ENCODE assay signal across 1 cellular context in the genomic region with DNA sequence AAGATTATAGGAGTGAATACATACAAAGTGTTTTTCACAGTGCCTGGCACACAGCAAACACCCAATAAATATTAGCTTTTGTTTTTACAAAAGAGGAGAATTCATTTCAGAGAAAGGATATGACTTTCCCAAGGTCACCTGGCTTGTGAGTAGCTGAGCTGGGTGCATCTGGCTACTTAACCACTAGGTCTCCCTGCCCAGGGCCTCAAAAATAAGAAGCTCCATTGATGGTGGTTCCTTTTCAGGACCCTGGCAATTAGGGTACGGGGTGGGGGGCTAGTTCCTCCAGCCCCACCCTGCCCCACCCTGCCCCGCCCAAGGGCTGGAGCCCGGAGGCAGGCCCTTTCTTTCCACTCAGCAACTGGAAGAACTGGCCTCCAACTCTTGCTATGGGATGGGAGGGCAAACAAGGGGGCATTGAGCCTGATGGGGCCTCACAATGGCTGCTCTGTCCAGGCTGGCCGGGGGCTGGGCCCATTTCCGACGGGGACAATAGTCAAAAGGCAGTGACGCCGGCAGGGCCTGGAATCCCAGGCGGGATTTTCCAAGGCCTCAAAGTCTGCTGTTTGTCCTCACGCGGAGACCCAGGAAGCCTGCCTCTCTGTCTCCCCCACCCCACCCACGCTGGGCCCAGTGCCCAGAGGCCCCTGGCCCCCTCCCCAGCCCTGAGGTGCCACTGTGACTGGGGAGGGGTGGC.
TF ChIP-seq lines count a peak whose summit lies in the region.

No MANE protein-coding gene starts in this region.

TF ChIP-seq in HepG2, 621 proteins besides CTCF, POLR2A, EP300 and RAD21 (continues in another document):
- TF ChIP-seq ZNF292 (CRISPR knock-in tag; IDR thresholded peaks at IDR 0.05; ENCODE audit: borderline replicate concordance, low read depth), result no peak
- TF ChIP-seq, protein P1, sequence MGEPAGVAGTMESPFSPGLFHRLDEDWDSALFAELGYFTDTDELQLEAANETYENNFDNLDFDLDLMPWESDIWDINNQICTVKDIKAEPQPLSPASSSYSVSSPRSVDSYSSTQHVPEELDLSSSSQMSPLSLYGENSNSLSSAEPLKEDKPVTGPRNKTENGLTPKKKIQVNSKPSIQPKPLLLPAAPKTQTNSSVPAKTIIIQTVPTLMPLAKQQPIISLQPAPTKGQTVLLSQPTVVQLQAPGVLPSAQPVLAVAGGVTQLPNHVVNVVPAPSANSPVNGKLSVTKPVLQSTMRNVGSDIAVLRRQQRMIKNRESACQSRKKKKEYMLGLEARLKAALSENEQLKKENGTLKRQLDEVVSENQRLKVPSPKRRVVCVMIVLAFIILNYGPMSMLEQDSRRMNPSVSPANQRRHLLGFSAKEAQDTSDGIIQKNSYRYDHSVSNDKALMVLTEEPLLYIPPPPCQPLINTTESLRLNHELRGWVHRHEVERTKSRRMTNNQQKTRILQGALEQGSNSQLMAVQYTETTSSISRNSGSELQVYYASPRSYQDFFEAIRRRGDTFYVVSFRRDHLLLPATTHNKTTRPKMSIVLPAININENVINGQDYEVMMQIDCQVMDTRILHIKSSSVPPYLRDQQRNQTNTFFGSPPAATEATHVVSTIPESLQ (CRISPR knock-in tag; conservative IDR thresholded peaks at IDR 0.05), result no peak
- TF ChIP-seq, protein P2, sequence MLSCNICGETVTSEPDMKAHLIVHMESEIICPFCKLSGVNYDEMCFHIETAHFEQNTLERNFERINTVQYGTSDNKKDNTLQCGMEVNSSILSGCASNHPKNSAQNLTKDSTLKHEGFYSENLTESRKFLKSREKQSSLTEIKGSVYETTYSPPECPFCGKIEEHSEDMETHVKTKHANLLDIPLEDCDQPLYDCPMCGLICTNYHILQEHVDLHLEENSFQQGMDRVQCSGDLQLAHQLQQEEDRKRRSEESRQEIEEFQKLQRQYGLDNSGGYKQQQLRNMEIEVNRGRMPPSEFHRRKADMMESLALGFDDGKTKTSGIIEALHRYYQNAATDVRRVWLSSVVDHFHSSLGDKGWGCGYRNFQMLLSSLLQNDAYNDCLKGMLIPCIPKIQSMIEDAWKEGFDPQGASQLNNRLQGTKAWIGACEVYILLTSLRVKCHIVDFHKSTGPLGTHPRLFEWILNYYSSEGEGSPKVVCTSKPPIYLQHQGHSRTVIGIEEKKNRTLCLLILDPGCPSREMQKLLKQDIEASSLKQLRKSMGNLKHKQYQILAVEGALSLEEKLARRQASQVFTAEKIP (CRISPR knock-in tag; IDR thresholded peaks at IDR 0.05; ENCODE audit: borderline replicate concordance), result no peak
- TF ChIP-seq PCBP1 (IDR thresholded peaks at IDR 0.05; ENCODE audit: borderline replicate concordance, low read depth, low read length), result 0 out of 2 replicates have a peak, but pooled peaks have one; percentile 48
- TF ChIP-seq HNRNPL (IDR thresholded peaks at IDR 0.05; ENCODE audit: low read depth, low read length), result peak; percentile 68; the same call in 1 of the 2 replicates
- no peak for TF ChIP-seq SMAD1 (CRISPR knock-in tag; IDR thresholded peaks at IDR 0.05; ENCODE audit: borderline replicate concordance, low read depth)
- TF ChIP-seq, protein P3, sequence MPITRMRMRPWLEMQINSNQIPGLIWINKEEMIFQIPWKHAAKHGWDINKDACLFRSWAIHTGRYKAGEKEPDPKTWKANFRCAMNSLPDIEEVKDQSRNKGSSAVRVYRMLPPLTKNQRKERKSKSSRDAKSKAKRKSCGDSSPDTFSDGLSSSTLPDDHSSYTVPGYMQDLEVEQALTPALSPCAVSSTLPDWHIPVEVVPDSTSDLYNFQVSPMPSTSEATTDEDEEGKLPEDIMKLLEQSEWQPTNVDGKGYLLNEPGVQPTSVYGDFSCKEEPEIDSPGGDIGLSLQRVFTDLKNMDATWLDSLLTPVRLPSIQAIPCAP (CRISPR knock-in tag; IDR thresholded peaks at IDR 0.05; ENCODE audit: low read depth), result no peak
- TF ChIP-seq RELA (CRISPR knock-in tag; IDR thresholded peaks at IDR 0.05), result no peak
- TF ChIP-seq ZNF253 (CRISPR knock-in tag; IDR thresholded peaks at IDR 0.05; ENCODE audit: borderline replicate concordance), result no peak
- TF ChIP-seq, protein P4, sequence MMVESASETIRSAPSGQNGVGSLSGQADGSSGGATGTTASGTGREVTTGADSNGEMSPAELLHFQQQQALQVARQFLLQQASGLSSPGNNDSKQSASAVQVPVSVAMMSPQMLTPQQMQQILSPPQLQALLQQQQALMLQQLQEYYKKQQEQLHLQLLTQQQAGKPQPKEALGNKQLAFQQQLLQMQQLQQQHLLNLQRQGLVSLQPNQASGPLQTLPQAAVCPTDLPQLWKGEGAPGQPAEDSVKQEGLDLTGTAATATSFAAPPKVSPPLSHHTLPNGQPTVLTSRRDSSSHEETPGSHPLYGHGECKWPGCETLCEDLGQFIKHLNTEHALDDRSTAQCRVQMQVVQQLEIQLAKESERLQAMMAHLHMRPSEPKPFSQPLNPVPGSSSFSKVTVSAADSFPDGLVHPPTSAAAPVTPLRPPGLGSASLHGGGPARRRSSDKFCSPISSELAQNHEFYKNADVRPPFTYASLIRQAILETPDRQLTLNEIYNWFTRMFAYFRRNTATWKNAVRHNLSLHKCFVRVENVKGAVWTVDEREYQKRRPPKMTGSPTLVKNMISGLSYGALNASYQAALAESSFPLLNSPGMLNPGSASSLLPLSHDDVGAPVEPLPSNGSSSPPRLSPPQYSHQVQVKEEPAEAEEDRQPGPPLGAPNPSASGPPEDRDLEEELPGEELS (CRISPR knock-in tag; IDR thresholded peaks at IDR 0.05), result peak; percentile 55
- TF ChIP-seq XBP1 (CRISPR knock-in tag; IDR thresholded peaks at IDR 0.05), result no peak
- TF ChIP-seq, protein P5, sequence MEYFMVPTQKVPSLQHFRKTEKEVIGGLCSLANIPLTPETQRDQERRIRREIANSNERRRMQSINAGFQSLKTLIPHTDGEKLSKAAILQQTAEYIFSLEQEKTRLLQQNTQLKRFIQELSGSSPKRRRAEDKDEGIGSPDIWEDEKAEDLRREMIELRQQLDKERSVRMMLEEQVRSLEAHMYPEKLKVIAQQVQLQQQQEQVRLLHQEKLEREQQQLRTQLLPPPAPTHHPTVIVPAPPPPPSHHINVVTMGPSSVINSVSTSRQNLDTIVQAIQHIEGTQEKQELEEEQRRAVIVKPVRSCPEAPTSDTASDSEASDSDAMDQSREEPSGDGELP (IDR thresholded peaks at IDR 0.05; ENCODE audit: borderline replicate concordance, low read depth), result no peak
- no peak for TF ChIP-seq NFYB (CRISPR knock-in tag; IDR thresholded peaks at IDR 0.05)
- no peak for TF ChIP-seq SMARCC2 (IDR thresholded peaks at IDR 0.05)
- peak; percentile 80; the same call in 1 of the 2 replicates for TF ChIP-seq ZBTB7B (CRISPR knock-in tag; IDR thresholded peaks at IDR 0.05)
- TF ChIP-seq NCOA1 (CRISPR knock-in tag; IDR thresholded peaks at IDR 0.05), result no peak
- TF ChIP-seq KDM2A (CRISPR knock-in tag; IDR thresholded peaks at IDR 0.05; ENCODE audit: borderline replicate concordance, low read depth), result no peak
- TF ChIP-seq MBD4 (IDR thresholded peaks at IDR 0.05; ENCODE audit: borderline replicate concordance, low read length), result no peak
- no peak for TF ChIP-seq FOSL1 (CRISPR knock-in tag; IDR thresholded peaks at IDR 0.05; ENCODE audit: borderline replicate concordance)
- TF ChIP-seq NCOR1 (IDR thresholded peaks at IDR 0.05; ENCODE audit: borderline replicate concordance, low read length), result no peak
- TF ChIP-seq MYC (CRISPR knock-in tag; IDR thresholded peaks at IDR 0.05; ENCODE audit: borderline replicate concordance), result no peak
- TF ChIP-seq, protein P6, sequence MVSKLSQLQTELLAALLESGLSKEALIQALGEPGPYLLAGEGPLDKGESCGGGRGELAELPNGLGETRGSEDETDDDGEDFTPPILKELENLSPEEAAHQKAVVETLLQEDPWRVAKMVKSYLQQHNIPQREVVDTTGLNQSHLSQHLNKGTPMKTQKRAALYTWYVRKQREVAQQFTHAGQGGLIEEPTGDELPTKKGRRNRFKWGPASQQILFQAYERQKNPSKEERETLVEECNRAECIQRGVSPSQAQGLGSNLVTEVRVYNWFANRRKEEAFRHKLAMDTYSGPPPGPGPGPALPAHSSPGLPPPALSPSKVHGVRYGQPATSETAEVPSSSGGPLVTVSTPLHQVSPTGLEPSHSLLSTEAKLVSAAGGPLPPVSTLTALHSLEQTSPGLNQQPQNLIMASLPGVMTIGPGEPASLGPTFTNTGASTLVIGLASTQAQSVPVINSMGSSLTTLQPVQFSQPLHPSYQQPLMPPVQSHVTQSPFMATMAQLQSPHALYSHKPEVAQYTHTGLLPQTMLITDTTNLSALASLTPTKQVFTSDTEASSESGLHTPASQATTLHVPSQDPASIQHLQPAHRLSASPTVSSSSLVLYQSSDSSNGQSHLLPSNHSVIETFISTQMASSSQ (IDR thresholded peaks at IDR 0.05; ENCODE audit: low read depth), result 0 out of 2 replicates have a peak, but pooled peaks have one; percentile 24
- TF ChIP-seq, protein P6 (CRISPR knock-in tag; IDR thresholded peaks at IDR 0.05; ENCODE audit: borderline replicate concordance), result no peak
- TF ChIP-seq, protein P7, sequence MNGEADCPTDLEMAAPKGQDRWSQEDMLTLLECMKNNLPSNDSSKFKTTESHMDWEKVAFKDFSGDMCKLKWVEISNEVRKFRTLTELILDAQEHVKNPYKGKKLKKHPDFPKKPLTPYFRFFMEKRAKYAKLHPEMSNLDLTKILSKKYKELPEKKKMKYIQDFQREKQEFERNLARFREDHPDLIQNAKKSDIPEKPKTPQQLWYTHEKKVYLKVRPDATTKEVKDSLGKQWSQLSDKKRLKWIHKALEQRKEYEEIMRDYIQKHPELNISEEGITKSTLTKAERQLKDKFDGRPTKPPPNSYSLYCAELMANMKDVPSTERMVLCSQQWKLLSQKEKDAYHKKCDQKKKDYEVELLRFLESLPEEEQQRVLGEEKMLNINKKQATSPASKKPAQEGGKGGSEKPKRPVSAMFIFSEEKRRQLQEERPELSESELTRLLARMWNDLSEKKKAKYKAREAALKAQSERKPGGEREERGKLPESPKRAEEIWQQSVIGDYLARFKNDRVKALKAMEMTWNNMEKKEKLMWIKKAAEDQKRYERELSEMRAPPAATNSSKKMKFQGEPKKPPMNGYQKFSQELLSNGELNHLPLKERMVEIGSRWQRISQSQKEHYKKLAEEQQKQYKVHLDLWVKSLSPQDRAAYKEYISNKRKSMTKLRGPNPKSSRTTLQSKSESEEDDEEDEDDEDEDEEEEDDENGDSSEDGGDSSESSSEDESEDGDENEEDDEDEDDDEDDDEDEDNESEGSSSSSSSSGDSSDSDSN (CRISPR knock-in tag; IDR thresholded peaks at IDR 0.05), result 0 out of 2 replicates have a peak, but pooled peaks have one; percentile 28
- TF ChIP-seq, protein P8, sequence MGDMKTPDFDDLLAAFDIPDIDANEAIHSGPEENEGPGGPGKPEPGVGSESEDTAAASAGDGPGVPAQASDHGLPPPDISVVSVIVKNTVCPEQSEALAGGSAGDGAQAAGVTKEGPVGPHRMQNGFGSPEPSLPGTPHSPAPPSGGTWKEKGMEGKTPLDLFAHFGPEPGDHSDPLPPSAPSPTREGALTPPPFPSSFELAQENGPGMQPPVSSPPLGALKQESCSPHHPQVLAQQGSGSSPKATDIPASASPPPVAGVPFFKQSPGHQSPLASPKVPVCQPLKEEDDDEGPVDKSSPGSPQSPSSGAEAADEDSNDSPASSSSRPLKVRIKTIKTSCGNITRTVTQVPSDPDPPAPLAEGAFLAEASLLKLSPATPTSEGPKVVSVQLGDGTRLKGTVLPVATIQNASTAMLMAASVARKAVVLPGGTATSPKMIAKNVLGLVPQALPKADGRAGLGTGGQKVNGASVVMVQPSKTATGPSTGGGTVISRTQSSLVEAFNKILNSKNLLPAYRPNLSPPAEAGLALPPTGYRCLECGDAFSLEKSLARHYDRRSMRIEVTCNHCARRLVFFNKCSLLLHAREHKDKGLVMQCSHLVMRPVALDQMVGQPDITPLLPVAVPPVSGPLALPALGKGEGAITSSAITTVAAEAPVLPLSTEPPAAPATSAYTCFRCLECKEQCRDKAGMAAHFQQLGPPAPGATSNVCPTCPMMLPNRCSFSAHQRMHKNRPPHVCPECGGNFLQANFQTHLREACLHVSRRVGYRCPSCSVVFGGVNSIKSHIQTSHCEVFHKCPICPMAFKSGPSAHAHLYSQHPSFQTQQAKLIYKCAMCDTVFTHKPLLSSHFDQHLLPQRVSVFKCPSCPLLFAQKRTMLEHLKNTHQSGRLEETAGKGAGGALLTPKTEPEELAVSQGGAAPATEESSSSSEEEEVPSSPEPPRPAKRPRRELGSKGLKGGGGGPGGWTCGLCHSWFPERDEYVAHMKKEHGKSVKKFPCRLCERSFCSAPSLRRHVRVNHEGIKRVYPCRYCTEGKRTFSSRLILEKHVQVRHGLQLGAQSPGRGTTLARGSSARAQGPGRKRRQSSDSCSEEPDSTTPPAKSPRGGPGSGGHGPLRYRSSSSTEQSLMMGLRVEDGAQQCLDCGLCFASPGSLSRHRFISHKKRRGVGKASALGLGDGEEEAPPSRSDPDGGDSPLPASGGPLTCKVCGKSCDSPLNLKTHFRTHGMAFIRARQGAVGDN (CRISPR knock-in tag; IDR thresholded peaks at IDR 0.05), result peak; percentile 73; the same call in 1 of the 2 replicates
- TF ChIP-seq MED1 (CRISPR knock-in tag; IDR thresholded peaks at IDR 0.05), result peak; percentile 25
- TF ChIP-seq, protein P9, sequence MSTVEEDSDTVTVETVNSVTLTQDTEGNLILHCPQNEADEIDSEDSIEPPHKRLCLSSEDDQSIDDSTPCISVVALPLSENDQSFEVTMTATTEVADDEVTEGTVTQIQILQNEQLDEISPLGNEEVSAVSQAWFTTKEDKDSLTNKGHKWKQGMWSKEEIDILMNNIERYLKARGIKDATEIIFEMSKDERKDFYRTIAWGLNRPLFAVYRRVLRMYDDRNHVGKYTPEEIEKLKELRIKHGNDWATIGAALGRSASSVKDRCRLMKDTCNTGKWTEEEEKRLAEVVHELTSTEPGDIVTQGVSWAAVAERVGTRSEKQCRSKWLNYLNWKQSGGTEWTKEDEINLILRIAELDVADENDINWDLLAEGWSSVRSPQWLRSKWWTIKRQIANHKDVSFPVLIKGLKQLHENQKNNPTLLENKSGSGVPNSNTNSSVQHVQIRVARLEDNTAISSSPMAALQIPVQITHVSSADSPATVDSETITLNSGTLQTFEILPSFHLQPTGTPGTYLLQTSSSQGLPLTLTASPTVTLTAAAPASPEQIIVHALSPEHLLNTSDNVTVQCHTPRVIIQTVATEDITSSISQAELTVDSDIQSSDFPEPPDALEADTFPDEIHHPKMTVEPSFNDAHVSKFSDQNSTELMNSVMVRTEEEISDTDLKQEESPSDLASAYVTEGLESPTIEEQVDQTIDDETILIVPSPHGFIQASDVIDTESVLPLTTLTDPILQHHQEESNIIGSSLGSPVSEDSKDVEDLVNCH (CRISPR knock-in tag; IDR thresholded peaks at IDR 0.05), result no peak
- TF ChIP-seq FOXA1 (IDR thresholded peaks at IDR 0.05), result no peak
- peak; percentile 24; the same call in 1 of the 2 replicates for TF ChIP-seq FOXA1 (CRISPR knock-in tag; IDR thresholded peaks at IDR 0.05)
- no peak for TF ChIP-seq ZNF670 (CRISPR knock-in tag; IDR thresholded peaks at IDR 0.05; ENCODE audit: borderline replicate concordance)
- TF ChIP-seq KLF12 (CRISPR knock-in tag; IDR thresholded peaks at IDR 0.05; ENCODE audit: borderline replicate concordance), result peak; percentile 31; the same call in 1 of the 2 replicates
- TF ChIP-seq STAT5B (CRISPR knock-in tag; IDR thresholded peaks at IDR 0.05), result no peak
- TF ChIP-seq ARID2 (CRISPR knock-in tag; IDR thresholded peaks at IDR 0.05; ENCODE audit: borderline replicate concordance), result no peak
